ENCODE assay signal across 22 cellular contexts in the genomic region with DNA sequence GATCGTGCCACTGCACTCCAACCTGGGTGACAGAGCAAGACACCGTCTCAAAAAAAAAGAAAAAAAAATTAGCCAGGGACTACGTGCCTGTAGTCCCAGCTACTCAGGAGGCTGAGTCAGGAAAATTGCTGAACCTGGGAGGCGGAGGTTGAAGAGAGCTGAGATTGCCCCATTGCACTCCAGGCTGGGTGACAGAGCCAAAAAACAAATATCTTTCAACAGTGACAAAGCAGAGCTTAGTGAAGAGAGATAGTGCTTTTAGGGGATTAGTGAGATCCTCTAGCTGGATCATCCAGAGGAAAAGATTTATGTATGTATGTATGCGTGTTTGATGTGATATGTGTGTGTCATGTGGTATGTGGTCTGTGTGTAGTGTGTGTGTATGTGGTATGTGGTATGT. TPM values are rescaled to one million over a fixed set of nuclear protein-coding genes. Genes with fewer than 3 reads are reported as not detected.
"Had no signal": no experiment of that assay in that cellular context is flagged by ENCODE, and none has a peak within 500 bp of the region (broad histone marks: within the 10 kb centered on the region; RNA-seq: fewer than 3 reads in every experiment).

No MANE protein-coding gene starts in this region.

- H3K4me3 Mint-ChIP-seq: naive thymus-derived CD8-positive, alpha-beta T cell had no signal

- H3K4me1 ChIP-seq: sigmoid colon, transverse colon had no signal

- H3K36me3 ChIP-seq: heart left ventricle, sigmoid colon, stomach, thoracic aorta, transverse colon had no signal

- DNase-seq: dorsolateral prefrontal cortex; effector CD8-positive, alpha-beta T cell; heart left ventricle; kidney glomerular epithelial cell; mucosa of descending colon; naive thymus-derived CD8-positive, alpha-beta T cell; posterior cingulate gyrus; sigmoid colon; stimulated activated CD4-positive, alpha-beta T cell treated with anti-CD3 and anti-CD28 coated beads, Interleukin-12 subunit alpha, Interleukin-12 subunit beta, amount 100 ng/mL, for 4 hours; stimulated activated naive CD4-positive, alpha-beta T cell; stomach; transverse colon had no signal

- H3K27ac ChIP-seq: coronary artery, heart left ventricle, sigmoid colon, skin epidermis, stomach, thoracic aorta, transverse colon had no signal

- H3K27ac Mint-ChIP-seq: naive thymus-derived CD8-positive, alpha-beta T cell had no signal

- H3K4me3 ChIP-seq: coronary artery, dorsolateral prefrontal cortex, heart left ventricle, mucosa of descending colon, sigmoid colon, skin epidermis, stomach, thoracic aorta, transverse colon had no signal

- ATAC-seq: esophagus mucosa; heart left ventricle; mucosa of descending colon; naive thymus-derived CD8-positive, alpha-beta T cell had no signal

- H3K27me3 ChIP-seq: dorsolateral prefrontal cortex, heart left ventricle, sigmoid colon, stomach, transverse colon had no signal

RNA-seq across cellular contexts. Expression of a gene that starts 56.6 kb away (rescaled TPM):
- total RNA-seq: dorsolateral prefrontal cortex; esophagus mucosa; fibroblast of lung; frontal cortex; glomerular endothelial cell; mucosa of descending colon; naive thymus-derived CD8-positive, alpha-beta T cell; osteocyte; pulmonary artery endothelial cell; sigmoid colon; stomach; thoracic aorta had no signal
- polyA plus RNA-seq: fibroblast of lung; naive thymus-derived CD8-positive, alpha-beta T cell; neural cell had no signal
